ENCODE assay signal across 13 cellular contexts in genomic region chr5:17056056-17056690, GRCh38.
DNase-seq lines count a peak whose midpoint lies in the region; TF ChIP-seq lines count a peak whose summit lies in the region.
"Had no signal": no experiment of that assay in that cellular context is flagged by ENCODE, and none has a peak within 500 bp of the region (broad histone marks: within the 10 kb centered on the region; RNA-seq: fewer than 3 reads in every experiment).

No MANE protein-coding gene starts in this region.

- H3K4me3 ChIP-seq in fibroblast of mammary gland (ENCODE audit: control insufficient read depth, low read depth, low read length) (no peak overlapping the region), vagina (no peak overlapping the region)
- H3K4me3 ChIP-seq: GM12878 had no signal

- no peaks in the 10 kb centered on the region for H3K9me3 ChIP-seq in vagina

- peaks cover 7% of the 10 kb centered on the region for H3K4me1 Mint-ChIP-seq in neural crest cell
- H3K4me1 Mint-ChIP-seq: activated CD4-positive, alpha-beta memory T cell treated with anti-CD3 and anti-CD28 coated beads, Interleukin-2, amount 10 ng/mL, durations not matched to agents 7 days and 5 days had no signal

- no peak overlapping the region for H3K4me3 Mint-ChIP-seq in neural crest cell
- H3K4me3 Mint-ChIP-seq: activated CD4-positive, alpha-beta memory T cell treated with anti-CD3 and anti-CD28 coated beads, Interleukin-2, amount 10 ng/mL, durations not matched to agents 7 days and 5 days had no signal

- H3K27me3 ChIP-seq in vagina: no peaks in the 10 kb centered on the region

- POLR2A ChIA-PET in HEK293T (lab: Yijun Ruan, JAX): no interaction called here

- H3K27ac ChIP-seq in vagina: no peak overlapping the region

- H3K27me3 Mint-ChIP-seq in neural crest cell (ENCODE audit: low read depth): no peaks in the 10 kb centered on the region
- H3K27me3 Mint-ChIP-seq: activated CD4-positive, alpha-beta memory T cell treated with anti-CD3 and anti-CD28 coated beads, Interleukin-2, amount 10 ng/mL, durations not matched to agents 7 days and 5 days had no signal

- intact Hi-C loops in vagina (cut with DNase I): no loop called here

- TF ChIP-seq POLR2A in vagina (IDR thresholded peaks at IDR 0.05): no peak

- no peaks in the 10 kb centered on the region for H3K9me3 Mint-ChIP-seq in neural crest cell

- H3K36me3 Mint-ChIP-seq in neural crest cell (ENCODE audit: low read depth): no peaks in the 10 kb centered on the region

- peak overlapping the region; percentile 32 for H3K27ac Mint-ChIP-seq in neural crest cell (ENCODE audit: unreplicated experiment)
- H3K27ac Mint-ChIP-seq: activated CD4-positive, alpha-beta memory T cell treated with anti-CD3 and anti-CD28 coated beads, Interleukin-2, amount 10 ng/mL, durations not matched to agents 7 days and 5 days had no signal

- no peaks in the 10 kb centered on the region for H3K4me1 ChIP-seq in vagina

- DNase-seq in DMS 273 treated with DMSO at 0.1 percent for 48 hours (lab: John Stamatoyannopoulos, UW): peak; percentile 68
- peak; percentile 97 for DNase-seq in NCI-H446 treated with DMSO at 0.1 percent for 48 hours (lab: John Stamatoyannopoulos, UW)
- DNase-seq in fibroblast of mammary gland (ENCODE audit: low read depth): peak; percentile 28
- no peak for DNase-seq in neural crest cell (ENCODE audit: low read depth, low spot score)
- DNase-seq in DMS153 (lab: John Stamatoyannopoulos, UW): no peak
- DNase-seq in HUDEP-2 (lab: John Stamatoyannopoulos, UW; ENCODE audit: unreplicated experiment in 76 of 76): no peak
- DNase-seq in HEK293T (ENCODE audit: extremely low spot score): no peak
- DNase-seq in vagina (ENCODE audit: extremely low spot score in 2 of 2): no peak
- DNase-seq: activated CD4-positive, alpha-beta memory T cell treated with anti-CD3 and anti-CD28 coated beads, Interleukin-2, amount 10 ng/mL, durations not matched to agents 7 days and 5 days; amniotic stem cell; NCI-H1417 treated with DMSO at 0.1 percent for 48 hours; SHP77 treated with DMSO at 0.1 percent for 48 hours had no signal

- no peaks in the 10 kb centered on the region for H3K36me3 ChIP-seq in vagina

- TF ChIP-seq CTCF in fibroblast of mammary gland (conservative IDR thresholded peaks at IDR 0.05; ENCODE audit: control insufficient read depth, insufficient read depth, low read depth, low read length) (no peak), neural crest cell (conservative IDR thresholded peaks at IDR 0.05) (no peak), vagina (IDR thresholded peaks at IDR 0.05) (no peak)

- CTCF ChIA-PET in HEK293T (lab: Yijun Ruan, JAX): no interaction called here

TF ChIP-seq in HEK293T, 16 proteins besides CTCF, POLR2A, EP300 and RAD21:
- TF ChIP-seq, protein P1, sequence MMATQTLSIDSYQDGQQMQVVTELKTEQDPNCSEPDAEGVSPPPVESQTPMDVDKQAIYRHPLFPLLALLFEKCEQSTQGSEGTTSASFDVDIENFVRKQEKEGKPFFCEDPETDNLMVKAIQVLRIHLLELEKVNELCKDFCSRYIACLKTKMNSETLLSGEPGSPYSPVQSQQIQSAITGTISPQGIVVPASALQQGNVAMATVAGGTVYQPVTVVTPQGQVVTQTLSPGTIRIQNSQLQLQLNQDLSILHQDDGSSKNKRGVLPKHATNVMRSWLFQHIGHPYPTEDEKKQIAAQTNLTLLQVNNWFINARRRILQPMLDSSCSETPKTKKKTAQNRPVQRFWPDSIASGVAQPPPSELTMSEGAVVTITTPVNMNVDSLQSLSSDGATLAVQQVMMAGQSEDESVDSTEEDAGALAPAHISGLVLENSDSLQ (IDR thresholded peaks at IDR 0.05): no peak
- TF ChIP-seq HDGF (IDR thresholded peaks at IDR 0.05; ENCODE audit: borderline replicate concordance) (no peak), FOXM1 (IDR thresholded peaks at IDR 0.05; ENCODE audit: borderline replicate concordance) (no peak), L3MBTL2 (conservative IDR thresholded peaks at IDR 0.05) (no peak), BHLHE40 (IDR thresholded peaks at IDR 0.05; ENCODE audit: borderline replicate concordance) (no peak), ELF4 (IDR thresholded peaks at IDR 0.05) (no peak), FOXK2 (IDR thresholded peaks at IDR 0.05) (no peak), FOXA1 (IDR thresholded peaks at IDR 0.05) (no peak), CTBP1 (IDR thresholded peaks at IDR 0.05; ENCODE audit: borderline replicate concordance) (no peak), SP1 (IDR thresholded peaks at IDR 0.05) (no peak), LEF1 (IDR thresholded peaks at IDR 0.05; ENCODE audit: borderline replicate concordance) (no peak), ARNT (IDR thresholded peaks at IDR 0.05) (no peak), ZNF384 (IDR thresholded peaks at IDR 0.05) (no peak), TARDBP (IDR thresholded peaks at IDR 0.05) (no peak), SUZ12 (IDR thresholded peaks at IDR 0.05) (no peak), NFRKB (IDR thresholded peaks at IDR 0.05) (no peak)

Comparison
In these comparisons a context has a peak if more than half of its experiments do, and no peak if none do; other contexts are left out.
1. DNase-seq: peak in DMS 273 treated with DMSO at 0.1 percent for 48 hours (single experiment), NCI-H446 treated with DMSO at 0.1 percent for 48 hours (single experiment) and fibroblast of mammary gland (single experiment); none in neural crest cell (single experiment), DMS153 (single experiment), HUDEP-2 (0 of 76), HEK293T (single experiment) and vagina (0 of 2).